ENCODE assay signal across 15 cellular contexts in genomic region chr5:57683036-57683600, GRCh38.
A peak's percentile ranks its signal among the peaks of the same experiment; 100 is the strongest.
DNase-seq lines count a peak whose midpoint lies in the region; ATAC-seq, FAIRE-seq and TF ChIP-seq lines count a peak whose summit lies in the region.
"Had no signal": no experiment of that assay in that cellular context is flagged by ENCODE, and none has a peak within 500 bp of the region (broad histone marks: within the 10 kb centered on the region; RNA-seq: fewer than 3 reads in every experiment).

No MANE protein-coding gene starts in this region.

- FAIRE-seq in bronchial epithelial cell (lab: Jason Lieb, UNC) = no peak

- peak; percentile 66 for DNase-seq in M059J (ENCODE audit: low read depth)
- peak; percentile 37 for DNase-seq in bronchial epithelial cell (ENCODE audit: low read depth)
- DNase-seq in fibroblast of pulmonary artery (ENCODE audit: low read depth) = peak; percentile 48
- DNase-seq in skeletal muscle cell (ENCODE audit: low read depth) = peak; percentile 39
- DNase-seq in activated T-cell treated with anti-CD3 and anti-CD28 coated beads, Interleukin-2, amount 50 U/mL, for 24 hours = no peak
- DNase-seq in NCI-H446 treated with DMSO at 0.1 percent for 48 hours (lab: John Stamatoyannopoulos, UW) = no peak
- DNase-seq: Caco-2; CD4-positive, CD25-positive, alpha-beta regulatory T cell; DMS153; HFFc6; NCI-H187; NCI-H345; NCI-H526 treated with DMSO at 0.1 percent for 48 hours had no signal

- H3K36me3 ChIP-seq in bronchial epithelial cell (ENCODE audit: control insufficient read depth, insufficient read depth, low read length) = no peaks in the 10 kb centered on the region

- H3K4me1 Mint-ChIP-seq in activated T-cell treated with anti-CD3 and anti-CD28 coated beads, Interleukin-2, amount 50 U/mL, for 24 hours (ENCODE audit: low read depth) = no peaks in the 10 kb centered on the region
- H3K4me1 Mint-ChIP-seq: B cell; CD4-positive, CD25-positive, alpha-beta regulatory T cell had no signal

- no peak for ATAC-seq in GM19023 (IDR thresholded peaks at IDR 0.05; ENCODE audit: unreplicated experiment)

- H3K27me3 Mint-ChIP-seq in activated T-cell treated with anti-CD3 and anti-CD28 coated beads, Interleukin-2, amount 50 U/mL, for 24 hours = peaks cover 13% of the 10 kb centered on the region

- H3K27ac Mint-ChIP-seq in activated T-cell treated with anti-CD3 and anti-CD28 coated beads, Interleukin-2, amount 50 U/mL, for 24 hours = no peak overlapping the region
- H3K27ac Mint-ChIP-seq: B cell; CD4-positive, CD25-positive, alpha-beta regulatory T cell; HFFc6 had no signal

- no peak for TF ChIP-seq CTCF in bronchial epithelial cell (IDR thresholded peaks at IDR 0.05; ENCODE audit: insufficient read depth, low read length, severe bottlenecking)
- TF ChIP-seq CTCF in fibroblast of pulmonary artery (IDR thresholded peaks at IDR 0.05; ENCODE audit: low read length, missing control alignments) = no peak

- H3K4me3 ChIP-seq in bronchial epithelial cell (ENCODE audit: low read depth, low read length) = no peak overlapping the region
- H3K4me3 ChIP-seq in fibroblast of pulmonary artery (replicated peaks; ENCODE audit: low read depth, low read length) = no peak overlapping the region
- no peak overlapping the region for H3K4me3 ChIP-seq in skeletal muscle cell (ENCODE audit: low read depth, low read length)

- H3K9me3 Mint-ChIP-seq in activated T-cell treated with anti-CD3 and anti-CD28 coated beads, Interleukin-2, amount 50 U/mL, for 24 hours = no peaks in the 10 kb centered on the region
- H3K9me3 Mint-ChIP-seq: HFFc6 had no signal

- H3K4me3 Mint-ChIP-seq in activated T-cell treated with anti-CD3 and anti-CD28 coated beads, Interleukin-2, amount 50 U/mL, for 24 hours = no peak overlapping the region
- H3K4me3 Mint-ChIP-seq: B cell; CD4-positive, CD25-positive, alpha-beta regulatory T cell; HFFc6 had no signal

- H3K36me3 Mint-ChIP-seq in activated T-cell treated with anti-CD3 and anti-CD28 coated beads, Interleukin-2, amount 50 U/mL, for 24 hours (ENCODE audit: low read depth) = no peaks in the 10 kb centered on the region
- H3K36me3 Mint-ChIP-seq: CD4-positive, CD25-positive, alpha-beta regulatory T cell had no signal

- H3K27me3 ChIP-seq in bronchial epithelial cell (ENCODE audit: control insufficient read depth, insufficient read depth, low read length) = no peaks in the 10 kb centered on the region

Comparison
In these comparisons a context has a peak if more than half of its experiments do, and no peak if none do; other contexts are left out.
1. DNase-seq: peak in M059J (single experiment), bronchial epithelial cell (single experiment), fibroblast of pulmonary artery (single experiment) and skeletal muscle cell (single experiment); none in activated T-cell treated with anti-CD3 and anti-CD28 coated beads, Interleukin-2, amount 50 U/mL, for 24 hours (single experiment) and NCI-H446 treated with DMSO at 0.1 percent for 48 hours (single experiment).